ENCODE assay signal across 15 cellular contexts in genomic region chr16:56811602-56812001, GRCh38. TPM values are rescaled to one million over a fixed set of nuclear protein-coding genes. Genes with fewer than 3 reads are reported as not detected.
"Had no signal": no experiment of that assay in that cellular context is flagged by ENCODE, and none has a peak within 500 bp of the region (broad histone marks: within the 10 kb centered on the region; RNA-seq: fewer than 3 reads in every experiment).

No MANE protein-coding gene starts in this region.

RNA-seq across cellular contexts. Expression of gene SLC12A3, which starts 53.4 kb away (rescaled TPM):
- total RNA-seq: natural killer cell, occipital lobe, osteoblast, posterior vena cava, pulmonary artery endothelial cell, right atrium auricular region, sciatic nerve, stomach, subcutaneous adipose tissue, temporal lobe, thoracic aorta, thyroid gland, tibial nerve, upper lobe of right lung had no signal
- polyA plus RNA-seq: naive thymus-derived CD4-positive, alpha-beta T cell had no signal
